Comparison of ENCODE assay signal across 8 cellular contexts in the genomic region with DNA sequence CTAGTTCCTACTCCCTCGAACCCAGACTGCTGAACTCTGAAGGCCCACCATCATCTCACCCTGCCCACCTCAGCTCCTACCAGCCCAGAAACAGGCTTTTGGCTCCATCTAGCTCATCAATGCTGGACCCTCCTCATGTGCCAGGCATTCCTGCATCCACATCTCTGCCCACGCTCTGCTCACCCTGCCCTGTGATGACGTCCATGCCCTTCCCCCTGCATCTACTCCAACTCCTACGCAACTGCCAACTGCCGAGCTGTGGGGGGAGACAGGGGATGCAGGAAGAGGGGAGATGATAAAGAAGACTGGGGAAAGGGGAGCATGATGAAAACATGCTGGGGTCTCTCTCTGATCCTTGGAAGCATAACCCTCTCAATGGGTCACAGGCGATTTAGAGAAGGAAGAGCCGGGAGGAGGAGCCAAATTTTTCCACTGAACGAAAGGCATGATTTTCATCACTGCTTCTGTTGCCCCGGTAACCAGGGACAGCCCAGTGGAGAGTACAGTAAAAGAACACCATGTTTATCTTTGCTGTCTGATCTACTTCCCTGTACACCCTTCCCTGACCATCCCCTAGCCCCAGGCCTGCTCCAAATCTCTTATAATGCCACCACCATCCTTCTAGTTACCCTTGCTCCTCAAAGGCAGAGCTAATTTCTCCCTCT. TPM values are rescaled to one million over a fixed set of nuclear protein-coding genes. Genes with fewer than 3 reads are reported as not detected.
A peak's percentile ranks its signal among the peaks of the same experiment; 100 is the strongest.
DNase-seq lines count a peak whose midpoint lies in the region; ATAC-seq and TF ChIP-seq lines count a peak whose summit lies in the region.

No MANE protein-coding gene starts in this region.

- ATAC-seq in right lobe of liver, result peak; percentile 5 to 42 (median 26)

- intact Hi-C loops in right lobe of liver (cut with DNase I), result loop anchor here (5.0 kb wide), 1 partner anchor 34 kb away; no protein-coding TSS in a partner anchor
- intact Hi-C loops in testis (cut with DNase I; ENCODE audit: low total_unique reads), result loop anchor here (5.0 kb wide), 1 partner anchor 44 kb away; no protein-coding TSS in a partner anchor

- no peaks in the 10 kb centered on the region for H3K9me3 Mint-ChIP-seq in activated T-cell treated with anti-CD3 and anti-CD28 coated beads, Interleukin-2, amount 50 U/mL, for 24 hours

- H3K4me3 Mint-ChIP-seq in activated T-cell treated with anti-CD3 and anti-CD28 coated beads, Interleukin-2, amount 50 U/mL, for 24 hours, result peak overlapping the region; percentile 92

- H3K27ac Mint-ChIP-seq in activated T-cell treated with anti-CD3 and anti-CD28 coated beads, Interleukin-2, amount 50 U/mL, for 24 hours, result peak overlapping the region; percentile 92

- DNase-seq in activated T-cell treated with anti-CD3 and anti-CD28 coated beads, Interleukin-2, amount 50 U/mL, for 24 hours, result no peak
- DNase-seq in activated T-cell treated with anti-CD3 and anti-CD28 coated beads for 4 hours (no peak), brain microvascular endothelial cell (peak; percentile 64), right lobe of liver (peak in 1 of 3 donors; percentile 56), testis (peak; percentile 74), GM20000 (ENCODE audit: low spot score) (no peak), cortex of kidney (lab: John Stamatoyannopoulos, UW) (no peak)
- DNase-seq in effector CD4-positive, alpha-beta T cell, result no peak

- TF ChIP-seq CTCF in brain microvascular endothelial cell (IDR thresholded peaks at IDR 0.05; ENCODE audit: low read depth, low read length, missing control alignments) (no peak), right lobe of liver (IDR thresholded peaks at IDR 0.05) (no peak), testis (IDR thresholded peaks at IDR 0.05) (no peak), GM20000 (IDR thresholded peaks at IDR 0.05; ENCODE audit: extremely low read depth, missing control alignments) (no peak)

- peaks cover 59% of the 10 kb centered on the region for H3K36me3 Mint-ChIP-seq in activated T-cell treated with anti-CD3 and anti-CD28 coated beads, Interleukin-2, amount 50 U/mL, for 24 hours (ENCODE audit: low read depth)

- H3K4me1 ChIP-seq in right lobe of liver (peaks cover 0 to 3% (median 0%) of the 10 kb centered on the region in 4 donors), testis (peaks cover 27% of the 10 kb centered on the region)

- H3K27me3 Mint-ChIP-seq in activated T-cell treated with anti-CD3 and anti-CD28 coated beads, Interleukin-2, amount 50 U/mL, for 24 hours, result no peaks in the 10 kb centered on the region

- no peaks in the 10 kb centered on the region for H3K27me3 ChIP-seq in brain microvascular endothelial cell (replicated peaks)
- H3K27me3 ChIP-seq in right lobe of liver, result no peaks in the 10 kb centered on the region
- no peaks in the 10 kb centered on the region for H3K27me3 ChIP-seq in testis

- H3K4me3 ChIP-seq in brain microvascular endothelial cell (ENCODE audit: low read depth, low read length) (no peak overlapping the region), right lobe of liver (no peak overlapping the region), testis (no peak overlapping the region)

- in situ Hi-C loops in brain microvascular endothelial cell (cut with HindIII; ENCODE audit: low pct_ligation_motif_present, low sequenced_read_pairs), result no loop called here

- TF ChIP-seq POLR2A in right lobe of liver (IDR thresholded peaks at IDR 0.05) (no peak), testis (IDR thresholded peaks at IDR 0.05) (no peak)

- H3K9me3 ChIP-seq in right lobe of liver (no peaks in the 10 kb centered on the region), testis (no peaks in the 10 kb centered on the region)

- WGBS in right lobe of liver (ENCODE audit: insufficient coverage, low coverage, low lambda C conversion rate, missing lambda C conversion rate), result 61% methylated on average over 2 of the region's 9 CpGs
- 37 to 46% methylated on average over 9 of the region's 9 CpGs for WGBS in testis, 2 donors

- H3K36me3 ChIP-seq in brain microvascular endothelial cell (replicated peaks) (no peaks in the 10 kb centered on the region), right lobe of liver (no peaks in the 10 kb centered on the region), testis (ENCODE audit: low read depth, missing control alignments) (no peaks in the 10 kb centered on the region)

- no peak overlapping the region for H3K27ac ChIP-seq in brain microvascular endothelial cell
- H3K27ac ChIP-seq in right lobe of liver, result peak overlapping the region; percentile 82 to 93 (median 84)
- H3K27ac ChIP-seq in testis, result peak overlapping the region; percentile 84 to 93

- peaks cover 85% of the 10 kb centered on the region for H3K4me1 Mint-ChIP-seq in activated T-cell treated with anti-CD3 and anti-CD28 coated beads, Interleukin-2, amount 50 U/mL, for 24 hours (ENCODE audit: low read depth)

RNA-seq across cellular contexts. Expression of gene CD34, which starts 44.3 kb away (rescaled TPM):
- total RNA-seq in right lobe of liver (1 to 10 TPM in 5 of 6 experiments, under 1 TPM in 1; 0.70 to 2.7 (median 2.2) TPM), testis (10 to 100 TPM; 28.3 to 32.5 TPM)
- polyA plus RNA-seq in testis (ENCODE audit: insufficient read depth, low read depth, low replicate concordance), result 70.7 TPM

Comparison
In these comparisons a context has a peak if more than half of its experiments do, and no peak if none do; other contexts are left out.
1. DNase-seq: peak in brain microvascular endothelial cell (single experiment) and testis (single experiment); none in activated T-cell treated with anti-CD3 and anti-CD28 coated beads, Interleukin-2, amount 50 U/mL, for 24 hours (single experiment), activated T-cell treated with anti-CD3 and anti-CD28 coated beads for 4 hours (single experiment), GM20000 (single experiment), cortex of kidney (single experiment) and effector CD4-positive, alpha-beta T cell (single experiment).
2. RNA of gene CD34, which starts 44.3 kb away (total RNA-seq): 28.3 to 32.5 TPM in testis; 0.70 to 2.7 TPM in right lobe of liver; every median in the first group is over 4 times any median in the second.